ENCODE assay signal across 14 cellular contexts in the genomic region with DNA sequence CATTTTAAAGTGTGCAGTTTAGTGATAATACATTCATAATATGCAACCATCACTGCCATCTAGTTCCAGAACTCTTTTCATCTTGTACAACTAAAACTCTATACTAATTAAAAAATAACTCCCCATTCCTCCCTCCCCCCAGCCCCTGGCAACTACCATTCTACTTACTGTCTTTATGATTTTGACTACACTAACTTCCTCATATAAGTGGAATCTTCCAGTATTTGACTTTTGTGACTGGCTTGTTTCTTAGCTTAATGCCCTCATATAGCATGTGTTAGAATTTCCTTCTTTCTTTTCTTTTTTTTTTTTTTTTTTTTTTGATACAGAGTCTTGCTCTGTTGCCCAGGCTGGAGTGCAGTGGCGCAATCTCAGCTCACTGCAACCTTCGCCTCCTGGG. TPM values are rescaled to one million over a fixed set of nuclear protein-coding genes. Genes with fewer than 3 reads are reported as not detected.
DNase-seq lines count a peak whose midpoint lies in the region; ATAC-seq and TF ChIP-seq lines count a peak whose summit lies in the region.
"Had no signal": no experiment of that assay in that cellular context is flagged by ENCODE, and none has a peak within 500 bp of the region (broad histone marks: within the 10 kb centered on the region; RNA-seq: fewer than 3 reads in every experiment).

No MANE protein-coding gene starts in this region.

- no TSS peak for BruUV-seq in A673 (replicated peaks; lab: Mats Ljungman, UMichigan)

- H3K27ac ChIP-seq in smooth muscle cell (ENCODE audit: low read depth), result peak overlapping the region; percentile 97
- H3K27ac ChIP-seq in A673 (ENCODE audit: low read depth, low read length, poor library complexity, severe bottlenecking), result no peak overlapping the region

- peaks cover 54% of the 10 kb centered on the region for H3K4me1 Mint-ChIP-seq in activated naive CD4-positive, alpha-beta T cell treated with anti-CD3 and anti-CD28 coated beads, Interleukin-2, amount 10 ng/mL, durations not matched to agents 7 days and 5 days

- 100% methylated on average over 2 of the region's 2 CpGs for WGBS in smooth muscle cell (ENCODE audit: low lambda C conversion rate)

- no peak for DNase-seq in activated naive CD4-positive, alpha-beta T cell treated with anti-CD3 and anti-CD28 coated beads, Interleukin-2, amount 10 ng/mL, durations not matched to agents 7 days and 5 days
- no peak for DNase-seq in activated naive CD4-positive, alpha-beta T cell (lab: John Stamatoyannopoulos, UW)
- DNase-seq in NB4 (ENCODE audit: low read depth) (no peak), smooth muscle cell (lab: John Stamatoyannopoulos, UW; ENCODE audit: unreplicated experiment) (no peak), A673 (ENCODE audit: low spot score) (no peak)
- DNase-seq in central memory CD4-positive, alpha-beta T cell, result no peak
- DNase-seq: HCEC 1CT; NCI-H446 treated with DMSO at 0.1 percent for 48 hours; stimulated activated CD4-positive, alpha-beta T cell treated with anti-CD3 and anti-CD28 coated beads, Interleukin-4, amount 100 ng/mL, for 4 hours; SW 1271 had no signal

- POLR2A ChIA-PET in A673 (lab: Charles Lee; ENCODE audit: low non-redundant PET), result no interaction called here

- peak overlapping the region; percentile 33 for H3K27ac Mint-ChIP-seq in activated naive CD4-positive, alpha-beta T cell treated with anti-CD3 and anti-CD28 coated beads, Interleukin-2, amount 10 ng/mL, durations not matched to agents 7 days and 5 days

- H3K79me2 ChIP-seq in smooth muscle cell (ENCODE audit: low read depth), result peaks cover 35% of the 10 kb centered on the region

- peak overlapping the region; percentile 97 for H3K4me2 ChIP-seq in smooth muscle cell

- no peak for ATAC-seq in HG02763 (IDR thresholded peaks at IDR 0.05; ENCODE audit: unreplicated experiment)

- H2AFZ ChIP-seq in smooth muscle cell (ENCODE audit: low read depth), result no peak overlapping the region

- CTCF ChIA-PET in activated naive CD4-positive, alpha-beta T cell treated with anti-CD3 and anti-CD28 coated beads, Interleukin-2, amount 10 ng/mL, durations not matched to agents 7 days and 5 days (lab: Charles Lee), result interaction anchor here (5.2 kb wide), 1 partner anchor 215 kb away, joined by 61 read pairs; a partner anchor contains a TSS
- CTCF ChIA-PET in A673 (lab: Charles Lee), result interaction anchor here (0.6 kb wide), 1 partner anchor 216 kb away, joined by 4 read pairs; no protein-coding TSS in a partner anchor

- H3K9me3 Mint-ChIP-seq in activated naive CD4-positive, alpha-beta T cell treated with anti-CD3 and anti-CD28 coated beads, Interleukin-2, amount 10 ng/mL, durations not matched to agents 7 days and 5 days, result peaks cover 8% of the 10 kb centered on the region

- intact Hi-C loops in A673 (cut with micrococcal nuclease; ENCODE audit: unreplicated experiment), result loop anchor here (10.0 kb wide), 1 partner anchor 517 kb away; no protein-coding TSS in a partner anchor

- TF ChIP-seq CTCF in NB4 (IDR thresholded peaks at IDR 0.05; ENCODE audit: low read depth, low read length) (no peak), smooth muscle cell (IDR thresholded peaks at IDR 0.05; ENCODE audit: borderline replicate concordance, insufficient read depth, poor library complexity, severe bottlenecking) (no peak), A673 (conservative IDR thresholded peaks at IDR 0.05; ENCODE audit: low read depth, low read length) (no peak)

- H3K36me3 Mint-ChIP-seq in activated naive CD4-positive, alpha-beta T cell treated with anti-CD3 and anti-CD28 coated beads, Interleukin-2, amount 10 ng/mL, durations not matched to agents 7 days and 5 days, result peaks cover 7% of the 10 kb centered on the region

- H3K36me3 ChIP-seq in endocrine pancreas (ENCODE audit: control insufficient read depth, insufficient read depth, low read length), result no peaks in the 10 kb centered on the region
- no peaks in the 10 kb centered on the region for H3K36me3 ChIP-seq in smooth muscle cell (ENCODE audit: low read depth)
- no peaks in the 10 kb centered on the region for H3K36me3 ChIP-seq in A673 (ENCODE audit: insufficient read depth, low read length, poor library complexity, severe bottlenecking)
- H3K36me3 ChIP-seq: cardiac muscle cell had no signal

- no peak for TF ChIP-seq POLR2A in NB4 (IDR thresholded peaks at IDR 0.05; ENCODE audit: extremely low read depth, insufficient read length)

- peaks cover 13% of the 10 kb centered on the region for H3K4me1 ChIP-seq in endocrine pancreas (ENCODE audit: control insufficient read depth, insufficient read depth, low read length)
- H3K4me1 ChIP-seq in smooth muscle cell (ENCODE audit: low read depth), result peaks cover 15% of the 10 kb centered on the region
- peaks cover 13% of the 10 kb centered on the region for H3K4me1 ChIP-seq in A673 (ENCODE audit: insufficient read depth, low read length, poor library complexity, severe bottlenecking)
- H3K4me1 ChIP-seq: parathyroid adenoma had no signal

- H3K27me3 Mint-ChIP-seq in activated naive CD4-positive, alpha-beta T cell treated with anti-CD3 and anti-CD28 coated beads, Interleukin-2, amount 10 ng/mL, durations not matched to agents 7 days and 5 days, result no peaks in the 10 kb centered on the region

- no peak overlapping the region for H3K9ac ChIP-seq in endocrine pancreas (ENCODE audit: control insufficient read depth, insufficient read depth, low read length)
- no peak overlapping the region for H3K9ac ChIP-seq in smooth muscle cell (ENCODE audit: low read depth)

- H3F3A ChIP-seq in smooth muscle cell (ENCODE audit: low read depth), result no peaks in the 10 kb centered on the region

- no peaks in the 10 kb centered on the region for H3K9me3 ChIP-seq in endocrine pancreas (ENCODE audit: control insufficient read depth, low read length)
- H3K9me3 ChIP-seq in smooth muscle cell (replicated peaks; ENCODE audit: low read depth), result no peaks in the 10 kb centered on the region
- no peaks in the 10 kb centered on the region for H3K9me3 ChIP-seq in A673 (ENCODE audit: low read depth, low read length, poor library complexity, severe bottlenecking)

- H3K27me3 ChIP-seq in endocrine pancreas (ENCODE audit: control insufficient read depth, insufficient read depth, low read length) (no peaks in the 10 kb centered on the region), smooth muscle cell (ENCODE audit: low read depth) (no peaks in the 10 kb centered on the region), A673 (replicated peaks; ENCODE audit: insufficient read depth, low read depth, low read length, poor library complexity) (no peaks in the 10 kb centered on the region)
- H3K27me3 ChIP-seq: cardiac muscle cell had no signal

- no peaks in the 10 kb centered on the region for H4K20me1 ChIP-seq in smooth muscle cell (ENCODE audit: low read depth)

- peak overlapping the region; percentile 96 for H3K4me3 ChIP-seq in NB4 (ENCODE audit: low read depth, low read length)
- peak overlapping the region; percentile 99 for H3K4me3 ChIP-seq in endocrine pancreas (ENCODE audit: control insufficient read depth, insufficient read depth, low read length)
- H3K4me3 ChIP-seq in smooth muscle cell, result peak overlapping the region; percentile 77
- H3K4me3 ChIP-seq in A673 (ENCODE audit: low read depth, low read length, poor library complexity, severe bottlenecking), result no peak overlapping the region

- peak overlapping the region; percentile 90 for H3K4me3 Mint-ChIP-seq in activated naive CD4-positive, alpha-beta T cell treated with anti-CD3 and anti-CD28 coated beads, Interleukin-2, amount 10 ng/mL, durations not matched to agents 7 days and 5 days

RNA-seq across cellular contexts. Expression of a gene that starts 1.4 kb away (rescaled TPM):
- total RNA-seq in smooth muscle cell, result 22.1 and 35.4 TPM in 2 replicates
- polyA plus RNA-seq in smooth muscle cell, result 17.3 and 18.4 TPM in 2 replicates
- 52.5 and 54.8 TPM in 2 replicates for total RNA-seq in A673 (2021)

RNA-seq across cellular contexts. Expression of a gene that starts 25.4 kb away (rescaled TPM):
- total RNA-seq in smooth muscle cell (61.4 and 69.5 TPM in 2 replicates), A673 (2021) (76.7 and 79.9 TPM in 2 replicates)
- 121 and 125 TPM in 2 replicates for polyA plus RNA-seq in smooth muscle cell
